10 cellular contexts compared by ENCODE assay signal in the genomic region with DNA sequence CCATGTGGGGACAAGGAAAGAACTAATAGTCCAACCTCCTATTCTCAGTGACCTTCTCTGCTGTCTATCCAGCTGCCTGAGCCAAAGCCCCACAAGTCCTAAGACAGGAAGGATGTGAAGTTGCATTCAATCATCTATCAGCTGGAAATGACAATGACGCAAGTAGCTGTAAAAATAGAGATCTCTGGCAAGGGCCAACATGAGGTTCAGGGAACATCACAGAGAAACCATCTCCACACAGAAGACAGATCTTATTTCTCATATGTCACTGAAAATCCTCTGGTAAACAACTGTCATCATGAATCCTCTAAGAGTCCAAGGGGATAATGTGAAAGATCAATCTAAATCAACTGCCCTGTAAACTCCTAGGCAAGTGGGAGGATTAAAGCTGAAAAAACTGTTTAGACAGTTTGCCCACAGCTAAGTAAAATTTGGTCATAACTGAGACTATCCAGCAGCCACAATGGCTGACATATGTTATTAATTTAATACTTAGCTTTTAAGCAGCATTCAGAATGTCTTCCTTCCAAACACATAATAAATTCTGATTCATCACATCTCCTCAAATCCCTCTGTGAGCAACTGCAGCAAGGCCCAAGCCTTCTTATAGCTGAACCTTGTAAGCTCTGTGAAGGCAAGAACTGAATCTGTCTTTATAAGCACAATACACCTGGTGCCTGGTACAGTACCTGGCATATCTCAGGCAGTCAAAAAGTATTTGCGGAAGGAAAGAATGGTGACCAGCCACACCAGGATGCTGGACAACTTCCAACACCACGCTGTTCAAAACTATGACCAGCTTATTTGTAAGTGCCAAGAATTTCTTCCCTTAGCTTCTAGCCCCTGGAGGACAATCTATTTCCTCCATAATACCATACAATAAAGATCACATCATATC. TPM values are rescaled to one million over a fixed set of nuclear protein-coding genes. Genes with fewer than 3 reads are reported as not detected.
DNase-seq lines count a peak whose midpoint lies in the region; ATAC-seq and TF ChIP-seq lines count a peak whose summit lies in the region.
"Had no signal": no experiment of that assay in that cellular context is flagged by ENCODE, and none has a peak within 500 bp of the region (broad histone marks: within the 10 kb centered on the region; RNA-seq: fewer than 3 reads in every experiment).

No MANE protein-coding gene starts in this region.

- in situ Hi-C loops in astrocyte of the spinal cord (cut with HindIII; ENCODE audit: low sequenced_read_pairs) = no loop called here

- H2AFZ ChIP-seq in hepatocyte = no peak overlapping the region

- POLR2A ChIA-PET in activated CD4-positive, alpha-beta memory T cell treated with anti-CD3 and anti-CD28 coated beads for 36 hours (lab: Charles Lee) = no interaction called here

- WGBS in hepatocyte (ENCODE audit: low lambda C conversion rate, missing lambda C conversion rate) = 60% methylated on average over 3 of the region's 3 CpGs

- H3K9me3 ChIP-seq in hepatocyte (ENCODE audit: low read depth) = no peaks in the 10 kb centered on the region
- no peaks in the 10 kb centered on the region for H3K9me3 ChIP-seq in stomach smooth muscle (ENCODE audit: control insufficient read depth in 2 of 2, low read length in 2 of 2)

- H3K4me3 ChIP-seq in astrocyte of the spinal cord (ENCODE audit: low read depth, low read length) (no peak overlapping the region), hepatocyte (no peak overlapping the region), stomach smooth muscle (ENCODE audit: low read length in 2 of 2) (no peak overlapping the region)

- no peak overlapping the region for H3K4me3 Mint-ChIP-seq in activated CD4-positive, alpha-beta memory T cell treated with anti-CD3 and anti-CD28 coated beads for 36 hours
- no peak overlapping the region for H3K4me3 Mint-ChIP-seq in activated naive CD8-positive, alpha-beta T cell treated with anti-CD3 and anti-CD28 coated beads, Interleukin-2, amount 50 U/mL, for 24 hours

- no peak for TF ChIP-seq CTCF in astrocyte of the spinal cord (IDR thresholded peaks at IDR 0.05; ENCODE audit: low read depth, low read length)
- TF ChIP-seq CTCF in hepatocyte (IDR thresholded peaks at IDR 0.05; ENCODE audit: poor library complexity) = no peak

- H3K9me3 Mint-ChIP-seq in activated CD4-positive, alpha-beta memory T cell treated with anti-CD3 and anti-CD28 coated beads for 36 hours = no peaks in the 10 kb centered on the region
- H3K9me3 Mint-ChIP-seq in activated naive CD8-positive, alpha-beta T cell treated with anti-CD3 and anti-CD28 coated beads, Interleukin-2, amount 50 U/mL, for 24 hours = no peaks in the 10 kb centered on the region

- H3K27me3 ChIP-seq in hepatocyte (no peaks in the 10 kb centered on the region), stomach smooth muscle (ENCODE audit: control insufficient read depth in 1 of 2, insufficient read depth in 2 of 2, low read length in 2 of 2) (no peaks in the 10 kb centered on the region)

- peaks cover 3% of the 10 kb centered on the region for H3K4me1 Mint-ChIP-seq in activated CD4-positive, alpha-beta memory T cell treated with anti-CD3 and anti-CD28 coated beads for 36 hours (ENCODE audit: low read depth)
- H3K4me1 Mint-ChIP-seq in activated naive CD8-positive, alpha-beta T cell treated with anti-CD3 and anti-CD28 coated beads, Interleukin-2, amount 50 U/mL, for 24 hours = no peaks in the 10 kb centered on the region

- 0 out of 2 replicates have a peak, but pooled peaks have one; percentile 33 for TF ChIP-seq EP300 in Ishikawa (IDR thresholded peaks at IDR 0.05; ENCODE audit: borderline replicate concordance)

- no peak for TF ChIP-seq RAD21 in Ishikawa (IDR thresholded peaks at IDR 0.05; ENCODE audit: low read depth)

- H3K36me3 ChIP-seq in hepatocyte (replicated peaks; ENCODE audit: insufficient read depth, low read depth) = no peaks in the 10 kb centered on the region
- H3K36me3 ChIP-seq in stomach smooth muscle (ENCODE audit: control insufficient read depth in 2 of 2, insufficient read depth in 2 of 2, low read length in 2 of 2) = no peaks in the 10 kb centered on the region

- H3K4me2 ChIP-seq in hepatocyte = no peak overlapping the region

- no peaks in the 10 kb centered on the region for H3K9me2 ChIP-seq in hepatocyte (replicated peaks; ENCODE audit: insufficient read depth)

- peaks cover 6% of the 10 kb centered on the region for H3K36me3 Mint-ChIP-seq in activated CD4-positive, alpha-beta memory T cell treated with anti-CD3 and anti-CD28 coated beads for 36 hours
- peaks cover 18% of the 10 kb centered on the region for H3K36me3 Mint-ChIP-seq in activated naive CD8-positive, alpha-beta T cell treated with anti-CD3 and anti-CD28 coated beads, Interleukin-2, amount 50 U/mL, for 24 hours (ENCODE audit: low read depth)

- ATAC-seq in HG03280 (IDR thresholded peaks at IDR 0.05; ENCODE audit: unreplicated experiment) = no peak
- no peak for ATAC-seq in activated naive CD8-positive, alpha-beta T cell treated with anti-CD3 and anti-CD28 coated beads, Interleukin-2, amount 50 U/mL, for 24 hours

- H3K4me1 ChIP-seq in hepatocyte (ENCODE audit: insufficient read depth) = peaks cover 5% of the 10 kb centered on the region
- peaks cover 15% of the 10 kb centered on the region for H3K4me1 ChIP-seq in stomach smooth muscle (ENCODE audit: control insufficient read depth, insufficient read depth, low read length)

- no peaks in the 10 kb centered on the region for H4K20me1 ChIP-seq in hepatocyte (ENCODE audit: insufficient read depth, poor library complexity, severe bottlenecking)

- intact Hi-C loops in activated CD4-positive, alpha-beta memory T cell treated with anti-CD3 and anti-CD28 coated beads for 36 hours (cut with micrococcal nuclease) = no loop called here

- peak; percentile 72 for DNase-seq in astrocyte of the spinal cord (ENCODE audit: low read depth, low spot score)
- DNase-seq in hepatocyte (ENCODE audit: low spot score) = peak; percentile 34
- DNase-seq in NCI-H2196 (lab: John Stamatoyannopoulos, UW; ENCODE audit: unreplicated experiment) = no peak
- DNase-seq in activated CD4-positive, alpha-beta memory T cell treated with anti-CD3 and anti-CD28 coated beads for 36 hours = no peak
- DNase-seq in activated naive CD8-positive, alpha-beta T cell treated with anti-CD3 and anti-CD28 coated beads, Interleukin-2, amount 50 U/mL, for 24 hours = no peak
- DNase-seq: GOT3, OCI-M1 had no signal

- no peak overlapping the region for H3K27ac Mint-ChIP-seq in activated CD4-positive, alpha-beta memory T cell treated with anti-CD3 and anti-CD28 coated beads for 36 hours
- no peak overlapping the region for H3K27ac Mint-ChIP-seq in activated naive CD8-positive, alpha-beta T cell treated with anti-CD3 and anti-CD28 coated beads, Interleukin-2, amount 50 U/mL, for 24 hours

- H3K27ac ChIP-seq in hepatocyte = peak overlapping the region; percentile 44
- H3K27ac ChIP-seq in stomach smooth muscle (ENCODE audit: low read length) = peak overlapping the region; percentile 63

- H3K27me3 Mint-ChIP-seq in activated CD4-positive, alpha-beta memory T cell treated with anti-CD3 and anti-CD28 coated beads for 36 hours = no peaks in the 10 kb centered on the region
- no peaks in the 10 kb centered on the region for H3K27me3 Mint-ChIP-seq in activated naive CD8-positive, alpha-beta T cell treated with anti-CD3 and anti-CD28 coated beads, Interleukin-2, amount 50 U/mL, for 24 hours

- no peaks in the 10 kb centered on the region for H3K79me2 ChIP-seq in hepatocyte

- no peak overlapping the region for H3K9ac ChIP-seq in stomach smooth muscle (ENCODE audit: low read length in 2 of 2)

- CTCF ChIA-PET in activated CD4-positive, alpha-beta memory T cell treated with anti-CD3 and anti-CD28 coated beads for 36 hours (lab: Charles Lee) = interaction anchor here (0.9 to 1.2 kb wide), 2 partner anchors 43 to 215 kb away, joined by 3 read pairs; no protein-coding TSS in a partner anchor

TF ChIP-seq in Ishikawa, 13 proteins besides CTCF, POLR2A, EP300 and RAD21:
- peak; percentile 50; the same call in 1 of the 2 replicates for TF ChIP-seq TCF12 (IDR thresholded peaks at IDR 0.05; ENCODE audit: low read depth)
- TF ChIP-seq TEAD4 (IDR thresholded peaks at IDR 0.05) = peak; percentile 27; the same call in 1 of the 2 replicates
- TF ChIP-seq YY1 (IDR thresholded peaks at IDR 0.05; ENCODE audit: low read depth) = no peak
- TF ChIP-seq NFIC (IDR thresholded peaks at IDR 0.05) = peak; percentile 91

RNA-seq across cellular contexts. Expression of a gene that starts 52.0 kb away (rescaled TPM):
- 42.0 and 52.4 TPM in 2 replicates for total RNA-seq in hepatocyte
- 22.6 and 38.7 TPM in 2 replicates for polyA plus RNA-seq in hepatocyte
- 10 to 100 TPM; 23.6 to 26.7 TPM for total RNA-seq in activated CD4-positive, alpha-beta memory T cell treated with anti-CD3 and anti-CD28 coated beads for 36 hours

RNA-seq across cellular contexts. Expression of a gene that starts 53.2 kb away (rescaled TPM):
- total RNA-seq in hepatocyte = 41.0 and 43.5 TPM in 2 replicates
- 22.7 and 25.3 TPM in 2 replicates for polyA plus RNA-seq in hepatocyte
- 10 to 100 TPM; 49.4 to 51.1 TPM for total RNA-seq in activated CD4-positive, alpha-beta memory T cell treated with anti-CD3 and anti-CD28 coated beads for 36 hours

RNA-seq across cellular contexts. Expression of a gene that starts 59.6 kb away (rescaled TPM):
- total RNA-seq in hepatocyte = 2.3 and 2.6 TPM in 2 replicates
- 0.64 and 2.2 TPM in 2 replicates for polyA plus RNA-seq in hepatocyte
- 1 to 10 TPM; 5.2 to 5.6 TPM for total RNA-seq in activated CD4-positive, alpha-beta memory T cell treated with anti-CD3 and anti-CD28 coated beads for 36 hours

RNA-seq across cellular contexts. Expression of a gene that starts 59.9 kb away (rescaled TPM):
- total RNA-seq in hepatocyte = 21.1 and 24.6 TPM in 2 replicates
- polyA plus RNA-seq in hepatocyte = 19.9 and 21.8 TPM in 2 replicates
- 10 to 100 TPM; 29.9 to 33.6 TPM for total RNA-seq in activated CD4-positive, alpha-beta memory T cell treated with anti-CD3 and anti-CD28 coated beads for 36 hours

Comparison
In these comparisons a context has a peak if more than half of its experiments do, and no peak if none do; other contexts are left out.
1. DNase-seq: peak in astrocyte of the spinal cord (single experiment) and hepatocyte (single experiment); none in NCI-H2196 (single experiment), activated CD4-positive, alpha-beta memory T cell treated with anti-CD3 and anti-CD28 coated beads for 36 hours (single experiment) and activated naive CD8-positive, alpha-beta T cell treated with anti-CD3 and anti-CD28 coated beads, Interleukin-2, amount 50 U/mL, for 24 hours (single experiment).